In the genomic region with DNA sequence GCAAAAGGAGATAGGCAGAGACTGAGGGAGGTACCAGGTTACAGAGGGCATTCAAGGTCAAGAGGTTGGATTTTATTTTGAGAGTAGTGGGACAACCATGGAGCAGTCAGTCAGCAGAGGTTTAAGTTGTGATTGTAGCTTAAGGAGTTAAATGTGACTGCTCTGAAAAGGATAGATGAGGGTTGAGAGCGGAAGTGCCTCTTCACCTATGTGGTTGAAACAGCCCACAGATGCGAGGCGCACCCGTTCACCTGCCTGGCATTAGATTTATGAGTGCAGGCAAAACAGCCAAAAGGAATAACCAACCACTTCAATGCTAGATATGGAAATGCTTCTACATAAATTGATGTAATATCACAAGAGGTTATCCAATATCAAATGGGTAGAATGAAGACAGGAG, we compare ENCODE assay signal across 21 cellular contexts.
DNase-seq lines count a peak whose midpoint lies in the region; ATAC-seq and TF ChIP-seq lines count a peak whose summit lies in the region.
"Had no signal": no experiment of that assay in that cellular context is flagged by ENCODE, and none has a peak within 500 bp of the region (broad histone marks: within the 10 kb centered on the region; RNA-seq: fewer than 3 reads in every experiment).

No MANE protein-coding gene starts in this region.

- no peak overlapping the region for H3K9ac ChIP-seq in DND-41 (ENCODE audit: low read depth, low read length)

- H3K4me3 ChIP-seq in DND-41 (ENCODE audit: low read depth in 1 of 2, low read length in 2 of 2), result no peak overlapping the region
- H3K4me3 ChIP-seq: gastroesophageal sphincter, hepatocyte, lung, stomach, tibial artery had no signal

- H3K79me2 ChIP-seq in DND-41 (ENCODE audit: insufficient read depth, low read length), result no peaks in the 10 kb centered on the region
- H3K79me2 ChIP-seq: hepatocyte had no signal

- H3K9me3 ChIP-seq in DND-41 (ENCODE audit: insufficient read depth, low read length, severe bottlenecking), result no peaks in the 10 kb centered on the region
- H3K9me3 ChIP-seq: BE2C, gastroesophageal sphincter, stomach, tibial artery had no signal

- peak; percentile 1 for DNase-seq in activated effector memory CD4-positive, alpha-beta T cell treated with Interleukin-2 at 50 U/mL for 16 hours
- no peak for DNase-seq in activated effector memory CD4-positive, alpha-beta T cell treated with anti-CD3 and anti-CD28 coated beads, Interleukin-2, amount 50 U/mL, for 16 hours
- peak; percentile 28 for DNase-seq in DND-41
- DNase-seq in NCI-H510A (lab: John Stamatoyannopoulos, UW), result peak; percentile 25
- DNase-seq in central memory CD4-positive, alpha-beta T cell, result peak; percentile 26
- DNase-seq in Ammon's horn (ENCODE audit: low spot score), result no peak
- no peak for DNase-seq in UCSD-AML1 (lab: John Stamatoyannopoulos, UW; ENCODE audit: unreplicated experiment)
- DNase-seq: BE2C, NCI-H1048, NCI-H1694, NCI-H226, NCI-H748 treated with DMSO at 0.1 percent for 48 hours, stomach, tibial artery had no signal

- no peak overlapping the region for H3K27ac ChIP-seq in DND-41 (ENCODE audit: low read length)
- H3K27ac ChIP-seq: gastroesophageal sphincter, hepatocyte, RWPE1, stomach, tibial artery had no signal

- no peak overlapping the region for H3K4me2 ChIP-seq in DND-41 (ENCODE audit: insufficient read depth, low read length)
- H3K4me2 ChIP-seq: hepatocyte had no signal

- no peaks in the 10 kb centered on the region for H3K4me1 ChIP-seq in DND-41 (ENCODE audit: insufficient read depth, low read length)
- H3K4me1 ChIP-seq: BE2C, gastroesophageal sphincter, stomach, tibial artery had no signal

- ATAC-seq in DND-41 (ENCODE audit: insufficient read depth, low read depth), result peak; percentile 67
- no peak for ATAC-seq in GM19023 (IDR thresholded peaks at IDR 0.05; ENCODE audit: unreplicated experiment)
- ATAC-seq: activated CD4-positive, CD25-positive, alpha-beta regulatory T cell treated with anti-CD3 and anti-CD28 coated beads, Interleukin-2, amount 50 U/mL, for 24 hours; gastroesophageal sphincter; HepG2 had no signal

- no peak overlapping the region for H2AFZ ChIP-seq in DND-41 (ENCODE audit: low read depth, low read length)
- H2AFZ ChIP-seq: hepatocyte had no signal

- H3K27me3 ChIP-seq in DND-41 (ENCODE audit: insufficient read depth, low read length, poor library complexity), result no peaks in the 10 kb centered on the region
- H3K27me3 ChIP-seq: BE2C, gastroesophageal sphincter, hepatocyte, stomach, tibial artery had no signal

- no peaks in the 10 kb centered on the region for H4K20me1 ChIP-seq in DND-41 (ENCODE audit: insufficient read depth, low read length)

- no peaks in the 10 kb centered on the region for H3K36me3 ChIP-seq in DND-41 (ENCODE audit: insufficient read depth, low read length)
- H3K36me3 ChIP-seq: BE2C, gastroesophageal sphincter, stomach, tibial artery had no signal

- no peak for TF ChIP-seq CTCF in DND-41 (IDR thresholded peaks at IDR 0.05; ENCODE audit: borderline replicate concordance, extremely low read depth, low read length, poor library complexity, severe bottlenecking)

Comparison
In these comparisons a context has a peak if more than half of its experiments do, and no peak if none do; other contexts are left out.
1. DNase-seq: peak in activated effector memory CD4-positive, alpha-beta T cell treated with Interleukin-2 at 50 U/mL for 16 hours (single experiment), DND-41 (single experiment), NCI-H510A (single experiment) and central memory CD4-positive, alpha-beta T cell (single experiment); none in activated effector memory CD4-positive, alpha-beta T cell treated with anti-CD3 and anti-CD28 coated beads, Interleukin-2, amount 50 U/mL, for 16 hours (single experiment), Ammon's horn (single experiment) and UCSD-AML1 (single experiment).